ENCODE assay signal across 8 cellular contexts in genomic region chr14:99271288-99271941, GRCh38. TPM values are rescaled to one million over a fixed set of nuclear protein-coding genes. Genes with fewer than 3 reads are reported as not detected.
DNase-seq lines count a peak whose midpoint lies in the region; ATAC-seq and TF ChIP-seq lines count a peak whose summit lies in the region.

No MANE protein-coding gene starts in this region.

- peak overlapping the region; percentile 84 for H3K4me3 ChIP-seq in Jurkat, Clone E6-1 (ENCODE audit: low read length)
- H3K4me3 ChIP-seq in dorsolateral prefrontal cortex (peak overlapping the region; percentile 34 to 72 (median 55)), body of pancreas (peak overlapping the region in 1 of 2 donors; percentile 15)

- peaks cover 85% of the 10 kb centered on the region for H3K27me3 Mint-ChIP-seq in nephron (ENCODE audit: low read depth)

- H3K4me3 Mint-ChIP-seq in nephron = peak overlapping the region; percentile 83 to 92 (median 90)

- ATAC-seq in body of pancreas = no peak
- no peak for ATAC-seq in GM21786 (IDR thresholded peaks at IDR 0.05; ENCODE audit: unreplicated experiment)

- TF ChIP-seq CTCF in C4-2B (conservative IDR thresholded peaks at IDR 0.05) (no peak), dorsolateral prefrontal cortex (IDR thresholded peaks at IDR 0.05 in 54 of 56, conservative IDR thresholded peaks at IDR 0.05 in 2 of 56; ENCODE audit: low read depth in 1 of 56, partially characterized antibody in 56 of 56) (no peak), nephron (IDR thresholded peaks at IDR 0.05; ENCODE audit: unreplicated experiment in 3 of 3) (no peak), body of pancreas (IDR thresholded peaks at IDR 0.05) (no peak)

- H3K4me1 ChIP-seq in body of pancreas = peaks cover 47% of the 10 kb centered on the region

- H3K4me1 Mint-ChIP-seq in nephron = peaks cover 52% of the 10 kb centered on the region

- intact Hi-C loops in dorsolateral prefrontal cortex (cut with DNase I) (no loop called here), body of pancreas (cut with DNase I) (no loop called here)

- no peaks in the 10 kb centered on the region for H3K9me3 ChIP-seq in body of pancreas

- H3K27ac Mint-ChIP-seq in nephron = peak overlapping the region in 2 of 3 experiments; percentile 28 to 50

- H3K36me3 Mint-ChIP-seq in nephron (ENCODE audit: low read depth) = no peaks in the 10 kb centered on the region

- WGBS in body of pancreas, 2 donors = 1 to 2% methylated on average over 25 to 27 of the region's 27 CpGs

- peaks cover 0 to 88% (median 68%) of the 10 kb centered on the region in 45 donors for H3K27me3 ChIP-seq in dorsolateral prefrontal cortex
- peaks cover 0 to 40% of the 10 kb centered on the region in 2 donors for H3K27me3 ChIP-seq in body of pancreas

- H3K27ac ChIP-seq in C4-2B (peak overlapping the region; percentile 62), dorsolateral prefrontal cortex (peak overlapping the region in 32 of 59 donors; percentile 16 to 82 (median 62)), body of pancreas (no peak overlapping the region)

- TF ChIP-seq POLR2A in body of pancreas (IDR thresholded peaks at IDR 0.05) = no peak

- no peaks in the 10 kb centered on the region for H3K9me3 Mint-ChIP-seq in nephron

- H3K36me3 ChIP-seq in body of pancreas (replicated peaks in 1 of 2; ENCODE audit: insufficient read depth in 1 of 2, low read depth in 2 of 2) = no peaks in the 10 kb centered on the region

- DNase-seq in Jurkat, Clone E6-1 (ENCODE audit: low read depth, low spot score) = no peak
- DNase-seq in dorsolateral prefrontal cortex = no peak
- DNase-seq in AG20443 (ENCODE audit: low spot score) = no peak
- no peak for DNase-seq in body of pancreas
- no peak for DNase-seq in NCI-H2081 treated with DMSO at 0.1 percent for 48 hours (lab: John Stamatoyannopoulos, UW)

RNA-seq across cellular contexts. Expression of gene BCL11B, which starts 0.6 kb away (rescaled TPM):
- polyA plus RNA-seq in Jurkat, Clone E6-1 (2012; ENCODE audit: insufficient read depth, insufficient read length) = 10.6 TPM
- total RNA-seq in dorsolateral prefrontal cortex (10 to 100 TPM in 75 of 120 experiments, 1 to 10 TPM in 45; 3.3 to 16.0 (median 10.5) TPM), body of pancreas (under 1 TPM in 1 of 2 donors, not detected in 1; 0.78 TPM)

Comparison
In these comparisons a context has a peak if more than half of its experiments do, and no peak if none do; other contexts are left out.
1. H3K27ac ChIP-seq: peak in C4-2B (single experiment) and dorsolateral prefrontal cortex (32 of 59); none in body of pancreas (0 of 4).